ENCODE assay signal across 1 cellular context in the genomic region with DNA sequence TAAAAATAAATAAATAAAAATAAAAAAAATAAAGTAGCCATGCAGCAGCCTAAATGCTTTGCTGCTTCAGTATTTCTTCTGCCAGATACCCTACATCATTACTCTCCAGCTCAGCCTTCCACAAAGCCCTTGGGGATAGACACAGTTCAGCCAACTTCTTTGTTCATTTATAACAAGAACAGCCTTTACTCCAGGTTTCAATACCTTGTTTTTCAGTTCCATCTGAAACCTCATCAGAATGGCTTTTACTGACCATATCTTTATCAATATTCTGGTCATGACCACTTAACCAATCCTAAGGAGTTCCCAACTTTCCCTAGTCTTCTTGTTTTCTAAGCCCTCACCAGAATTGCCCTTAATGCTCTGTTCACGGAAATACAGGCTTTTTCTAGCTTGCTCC.
TF ChIP-seq lines count a peak whose summit lies in the region.

No MANE protein-coding gene starts in this region.

TF ChIP-seq in A549, 52 proteins besides CTCF, POLR2A, EP300 and RAD21 (continued from another document):
- TF ChIP-seq, protein P1, sequence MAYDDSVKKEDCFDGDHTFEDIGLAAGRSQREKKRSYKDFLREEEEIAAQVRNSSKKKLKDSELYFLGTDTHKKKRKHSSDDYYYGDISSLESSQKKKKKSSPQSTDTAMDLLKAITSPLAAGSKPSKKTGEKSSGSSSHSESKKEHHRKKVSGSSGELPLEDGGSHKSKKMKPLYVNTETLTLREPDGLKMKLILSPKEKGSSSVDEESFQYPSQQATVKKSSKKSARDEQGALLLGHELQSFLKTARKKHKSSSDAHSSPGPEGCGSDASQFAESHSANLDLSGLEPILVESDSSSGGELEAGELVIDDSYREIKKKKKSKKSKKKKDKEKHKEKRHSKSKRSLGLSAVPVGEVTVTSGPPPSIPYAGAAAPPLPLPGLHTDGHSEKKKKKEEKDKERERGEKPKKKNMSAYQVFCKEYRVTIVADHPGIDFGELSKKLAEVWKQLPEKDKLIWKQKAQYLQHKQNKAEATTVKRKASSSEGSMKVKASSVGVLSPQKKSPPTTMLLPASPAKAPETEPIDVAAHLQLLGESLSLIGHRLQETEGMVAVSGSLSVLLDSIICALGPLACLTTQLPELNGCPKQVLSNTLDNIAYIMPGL (CRISPR knock-in tag; IDR thresholded peaks at IDR 0.05; ENCODE audit: borderline replicate concordance) = no peak
- TF ChIP-seq JUNB (IDR thresholded peaks at IDR 0.05) (no peak), GATA3 (IDR thresholded peaks at IDR 0.05; ENCODE audit: borderline replicate concordance) (no peak), CHD2 (IDR thresholded peaks at IDR 0.05; ENCODE audit: low read length, partially characterized antibody) (no peak), FOSL2 (IDR thresholded peaks at IDR 0.05) (no peak), FOSL2 (CRISPR knock-in tag; IDR thresholded peaks at IDR 0.05) (no peak), BHLHE40 (IDR thresholded peaks at IDR 0.05; ENCODE audit: low read depth, low read length) (no peak), ESRRA (IDR thresholded peaks at IDR 0.05; ENCODE audit: borderline replicate concordance, low read length) (no peak), RNF2 (IDR thresholded peaks at IDR 0.05; ENCODE audit: borderline replicate concordance, low read depth) (no peak), EHMT2 (IDR thresholded peaks at IDR 0.05; ENCODE audit: low read depth) (no peak)
- TF ChIP-seq, protein P2, sequence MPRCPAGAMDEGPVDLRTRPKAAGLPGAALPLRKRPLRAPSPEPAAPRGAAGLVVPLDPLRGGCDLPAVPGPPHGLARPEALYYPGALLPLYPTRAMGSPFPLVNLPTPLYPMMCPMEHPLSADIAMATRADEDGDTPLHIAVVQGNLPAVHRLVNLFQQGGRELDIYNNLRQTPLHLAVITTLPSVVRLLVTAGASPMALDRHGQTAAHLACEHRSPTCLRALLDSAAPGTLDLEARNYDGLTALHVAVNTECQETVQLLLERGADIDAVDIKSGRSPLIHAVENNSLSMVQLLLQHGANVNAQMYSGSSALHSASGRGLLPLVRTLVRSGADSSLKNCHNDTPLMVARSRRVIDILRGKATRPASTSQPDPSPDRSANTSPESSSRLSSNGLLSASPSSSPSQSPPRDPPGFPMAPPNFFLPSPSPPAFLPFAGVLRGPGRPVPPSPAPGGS (IDR thresholded peaks at IDR 0.05) = no peak
- TF ChIP-seq, protein P3, sequence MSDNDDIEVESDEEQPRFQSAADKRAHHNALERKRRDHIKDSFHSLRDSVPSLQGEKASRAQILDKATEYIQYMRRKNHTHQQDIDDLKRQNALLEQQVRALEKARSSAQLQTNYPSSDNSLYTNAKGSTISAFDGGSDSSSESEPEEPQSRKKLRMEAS (IDR thresholded peaks at IDR 0.05) = no peak
